In genomic region chr6:43703512-43704429, GRCh38 we compare ENCODE assay signal across 9 cellular contexts. TPM values are rescaled to one million over a fixed set of nuclear protein-coding genes. Genes with fewer than 3 reads are reported as not detected.
DNase-seq lines count a peak whose midpoint lies in the region; ATAC-seq and TF ChIP-seq lines count a peak whose summit lies in the region.
"Had no signal": no experiment of that assay in that cellular context is flagged by ENCODE, and none has a peak within 500 bp of the region (broad histone marks: within the 10 kb centered on the region; RNA-seq: fewer than 3 reads in every experiment).

No MANE protein-coding gene starts in this region.

- TF ChIP-seq POLR2A in GM18505 (IDR thresholded peaks at IDR 0.05; ENCODE audit: borderline replicate concordance, extremely low read depth, insufficient read depth, insufficient read length): no peak

- H3K27ac Mint-ChIP-seq in naive thymus-derived CD4-positive, alpha-beta T cell: no peak overlapping the region
- H3K27ac Mint-ChIP-seq in CD4-positive, alpha-beta T cell: no peak overlapping the region
- no peak overlapping the region for H3K27ac Mint-ChIP-seq in glutamatergic neuron (ENCODE audit: unreplicated experiment)
- H3K27ac Mint-ChIP-seq in activated naive CD8-positive, alpha-beta T cell treated with anti-CD3 and anti-CD28 coated beads for 36 hours: no peak overlapping the region

- intact Hi-C loops in left cardiac atrium (cut with DNase I): no loop called here
- intact Hi-C loops in colonic mucosa (cut with DNase I): no loop called here
- intact Hi-C loops in naive thymus-derived CD4-positive, alpha-beta T cell (cut with micrococcal nuclease): no loop called here
- intact Hi-C loops in CD4-positive, alpha-beta T cell (cut with DNase I, micrococcal nuclease): no loop called here

- H3K4me3 Mint-ChIP-seq in naive thymus-derived CD4-positive, alpha-beta T cell: no peak overlapping the region
- H3K4me3 Mint-ChIP-seq in CD4-positive, alpha-beta T cell: no peak overlapping the region
- H3K4me3 Mint-ChIP-seq in glutamatergic neuron (ENCODE audit: unreplicated experiment): no peak overlapping the region
- H3K4me3 Mint-ChIP-seq in activated naive CD8-positive, alpha-beta T cell treated with anti-CD3 and anti-CD28 coated beads for 36 hours: no peak overlapping the region

- CTCF ChIA-PET in naive thymus-derived CD4-positive, alpha-beta T cell (lab: Charles Lee): no interaction called here
- CTCF ChIA-PET in CD4-positive, alpha-beta T cell (lab: Charles Lee): no interaction called here

- ATAC-seq in left cardiac atrium (no peak), GM18505 (IDR thresholded peaks at IDR 0.05; ENCODE audit: unreplicated experiment) (no peak)
- ATAC-seq in naive thymus-derived CD4-positive, alpha-beta T cell: peak; percentile 44
- ATAC-seq in CD4-positive, alpha-beta T cell (ENCODE audit: poor library complexity): no peak

- H3K4me1 ChIP-seq in right atrium auricular region (peaks cover 0 to 60% of the 10 kb centered on the region in 2 donors), colonic mucosa (peaks cover 16% of the 10 kb centered on the region)
- H3K4me1 ChIP-seq in naive thymus-derived CD4-positive, alpha-beta T cell (ENCODE audit: control insufficient read depth in 2 of 2, insufficient read depth in 2 of 2, low read length in 2 of 2): no peaks in the 10 kb centered on the region

- H3K36me3 Mint-ChIP-seq in naive thymus-derived CD4-positive, alpha-beta T cell: no peaks in the 10 kb centered on the region
- no peaks in the 10 kb centered on the region for H3K36me3 Mint-ChIP-seq in CD4-positive, alpha-beta T cell (ENCODE audit: low read depth)
- H3K36me3 Mint-ChIP-seq in glutamatergic neuron (ENCODE audit: unreplicated experiment): no peaks in the 10 kb centered on the region
- no peaks in the 10 kb centered on the region for H3K36me3 Mint-ChIP-seq in activated naive CD8-positive, alpha-beta T cell treated with anti-CD3 and anti-CD28 coated beads for 36 hours

- POLR2A ChIA-PET in naive thymus-derived CD4-positive, alpha-beta T cell (lab: Charles Lee): interaction anchor here (0.6 kb wide), 1 partner anchor 106 kb away, joined by 3 read pairs; no protein-coding TSS in a partner anchor
- POLR2A ChIA-PET in CD4-positive, alpha-beta T cell (lab: Charles Lee): no interaction called here

- H3K27ac ChIP-seq in right atrium auricular region: peak overlapping the region; percentile 89 to 91
- H3K27ac ChIP-seq in colonic mucosa: peak overlapping the region; percentile 75
- H3K27ac ChIP-seq in naive thymus-derived CD4-positive, alpha-beta T cell (ENCODE audit: low read depth, low read length): no peak overlapping the region
- no peak overlapping the region for H3K27ac ChIP-seq in CD4-positive, alpha-beta T cell (ENCODE audit: low read depth, low read length)

- peaks cover 0 to 11% (median 0%) of the 10 kb centered on the region in 7 donors for H3K4me1 Mint-ChIP-seq in naive thymus-derived CD4-positive, alpha-beta T cell
- no peaks in the 10 kb centered on the region for H3K4me1 Mint-ChIP-seq in CD4-positive, alpha-beta T cell (ENCODE audit: low read depth)
- peaks cover 21% of the 10 kb centered on the region for H3K4me1 Mint-ChIP-seq in glutamatergic neuron (ENCODE audit: low read depth, unreplicated experiment)
- H3K4me1 Mint-ChIP-seq in activated naive CD8-positive, alpha-beta T cell treated with anti-CD3 and anti-CD28 coated beads for 36 hours: peaks cover 5% of the 10 kb centered on the region

- DNase-seq in right atrium auricular region (ENCODE audit: low spot score) (no peak), left cardiac atrium (no peak), colonic mucosa (no peak), glutamatergic neuron (no peak)
- no peak for DNase-seq in naive thymus-derived CD4-positive, alpha-beta T cell
- DNase-seq in CD4-positive, alpha-beta T cell: no peak
- DNase-seq in activated naive CD8-positive, alpha-beta T cell treated with anti-CD3 and anti-CD28 coated beads for 36 hours: no peak
- DNase-seq: AML-193 had no signal

- no peaks in the 10 kb centered on the region for H3K9me3 ChIP-seq in right atrium auricular region
- H3K9me3 ChIP-seq in colonic mucosa: no peaks in the 10 kb centered on the region
- no peaks in the 10 kb centered on the region for H3K9me3 ChIP-seq in naive thymus-derived CD4-positive, alpha-beta T cell (ENCODE audit: control insufficient read depth in 2 of 3, low read length in 3 of 3)
- no peaks in the 10 kb centered on the region for H3K9me3 ChIP-seq in CD4-positive, alpha-beta T cell (ENCODE audit: control insufficient read depth, low read length)

- no peaks in the 10 kb centered on the region for H3K9me3 Mint-ChIP-seq in naive thymus-derived CD4-positive, alpha-beta T cell
- H3K9me3 Mint-ChIP-seq in CD4-positive, alpha-beta T cell: no peaks in the 10 kb centered on the region
- peaks cover 2% of the 10 kb centered on the region for H3K9me3 Mint-ChIP-seq in glutamatergic neuron (ENCODE audit: unreplicated experiment)
- no peaks in the 10 kb centered on the region for H3K9me3 Mint-ChIP-seq in activated naive CD8-positive, alpha-beta T cell treated with anti-CD3 and anti-CD28 coated beads for 36 hours

- H3K4me3 ChIP-seq in right atrium auricular region (no peak overlapping the region), colonic mucosa (no peak overlapping the region)
- no peak overlapping the region for H3K4me3 ChIP-seq in naive thymus-derived CD4-positive, alpha-beta T cell (ENCODE audit: low read length)

- no peak for TF ChIP-seq CTCF in right atrium auricular region (IDR thresholded peaks at IDR 0.05)
- TF ChIP-seq CTCF in colonic mucosa (IDR thresholded peaks at IDR 0.05): no peak
- no peak for TF ChIP-seq CTCF in CD4-positive, alpha-beta T cell (IDR thresholded peaks at IDR 0.05)
- TF ChIP-seq CTCF in glutamatergic neuron (IDR thresholded peaks at IDR 0.05; ENCODE audit: partially characterized antibody, unreplicated experiment): no peak

- peaks cover 24 to 39% (median 25%) of the 10 kb centered on the region in 5 donors for H3K27me3 Mint-ChIP-seq in naive thymus-derived CD4-positive, alpha-beta T cell
- peaks cover 58% of the 10 kb centered on the region for H3K27me3 Mint-ChIP-seq in CD4-positive, alpha-beta T cell
- H3K27me3 Mint-ChIP-seq in glutamatergic neuron (ENCODE audit: unreplicated experiment): peaks cover 12% of the 10 kb centered on the region
- peaks cover 36% of the 10 kb centered on the region for H3K27me3 Mint-ChIP-seq in activated naive CD8-positive, alpha-beta T cell treated with anti-CD3 and anti-CD28 coated beads for 36 hours

- H3K36me3 ChIP-seq in right atrium auricular region (no peaks in the 10 kb centered on the region), colonic mucosa (no peaks in the 10 kb centered on the region)
- no peaks in the 10 kb centered on the region for H3K36me3 ChIP-seq in naive thymus-derived CD4-positive, alpha-beta T cell (ENCODE audit: control insufficient read depth in 2 of 3, insufficient read depth in 3 of 3, low read length in 3 of 3)

- H3K27me3 ChIP-seq in right atrium auricular region (no peaks in the 10 kb centered on the region), colonic mucosa (no peaks in the 10 kb centered on the region)
- H3K27me3 ChIP-seq in naive thymus-derived CD4-positive, alpha-beta T cell (ENCODE audit: control insufficient read depth in 2 of 2, insufficient read depth in 2 of 2, low read length in 2 of 2): no peaks in the 10 kb centered on the region
- H3K27me3 ChIP-seq in CD4-positive, alpha-beta T cell (ENCODE audit: control insufficient read depth, insufficient read depth, low read length): no peaks in the 10 kb centered on the region

- no peak overlapping the region for H3K9ac ChIP-seq in colonic mucosa (ENCODE audit: low read depth in 2 of 2, low read length in 2 of 2)

RNA-seq across cellular contexts. Expression of gene MRPS18A, which starts 16.2 kb away (rescaled TPM):
- total RNA-seq in right atrium auricular region (10 to 100 TPM; 40.4 to 42.7 TPM), left cardiac atrium (10 to 100 TPM; 34.8 to 36.5 TPM), colonic mucosa (100 to 1,000 TPM in 1 of 2 donors, 10 to 100 TPM in 1; 83.6 to 120 TPM), glutamatergic neuron (ENCODE audit: unreplicated experiment) (27.7 TPM)
- total RNA-seq in naive thymus-derived CD4-positive, alpha-beta T cell: 10 to 100 TPM; 20.9 to 39.2 (median 28.7) TPM
- polyA plus RNA-seq in naive thymus-derived CD4-positive, alpha-beta T cell: 10 to 100 TPM; 59.7 to 68.4 TPM
- total RNA-seq in CD4-positive, alpha-beta T cell: 10 to 100 TPM; 26.1 to 27.7 TPM
- total RNA-seq in activated naive CD8-positive, alpha-beta T cell treated with anti-CD3 and anti-CD28 coated beads for 36 hours: 10 to 100 TPM; 63.8 to 65.3 TPM

RNA-seq across cellular contexts. Expression of gene RSPH9, which starts 58.9 kb away (rescaled TPM):
- total RNA-seq in right atrium auricular region (under 1 TPM in 1 of 2 donors, not detected in 1; 0.12 TPM), left cardiac atrium (under 1 TPM; 0.21 to 0.24 TPM), colonic mucosa (not detected), glutamatergic neuron (ENCODE audit: unreplicated experiment) (0.22 TPM)
- total RNA-seq in naive thymus-derived CD4-positive, alpha-beta T cell: not detected
- 1 to 10 TPM in 1 of 2 donors, under 1 TPM in 1; 0.96 to 1.1 TPM for polyA plus RNA-seq in naive thymus-derived CD4-positive, alpha-beta T cell
- total RNA-seq in CD4-positive, alpha-beta T cell: not detected
- total RNA-seq in activated naive CD8-positive, alpha-beta T cell treated with anti-CD3 and anti-CD28 coated beads for 36 hours: not detected

Comparison
In these comparisons a context has a peak if more than half of its experiments do, and no peak if none do; other contexts are left out.
1. H3K27ac ChIP-seq: peak in right atrium auricular region (2 of 2) and colonic mucosa (single experiment); none in naive thymus-derived CD4-positive, alpha-beta T cell (single experiment) and CD4-positive, alpha-beta T cell (single experiment).